ENCODE assay signal across 16 cellular contexts in genomic region chr14:99554184-99554583, GRCh38. TPM values are rescaled to one million over a fixed set of nuclear protein-coding genes. Genes with fewer than 3 reads are reported as not detected.
A peak's percentile ranks its signal among the peaks of the same experiment; 100 is the strongest.
DNase-seq lines count a peak whose midpoint lies in the region; ATAC-seq and TF ChIP-seq lines count a peak whose summit lies in the region.
"Had no signal": no experiment of that assay in that cellular context is flagged by ENCODE, and none has a peak within 500 bp of the region (broad histone marks: within the 10 kb centered on the region; RNA-seq: fewer than 3 reads in every experiment).

No MANE protein-coding gene starts in this region.

- TF ChIP-seq CTCF in left ventricle myocardium inferior (IDR thresholded peaks at IDR 0.05; ENCODE audit: borderline replicate concordance) (no peak), nephron progenitor cell (IDR thresholded peaks at IDR 0.05) (no peak), GM20000 (IDR thresholded peaks at IDR 0.05; ENCODE audit: extremely low read depth, missing control alignments) (no peak)

- H3K9me3 ChIP-seq in left ventricle myocardium inferior (replicated peaks), result no peaks in the 10 kb centered on the region

- no peaks in the 10 kb centered on the region for H3K36me3 ChIP-seq in left ventricle myocardium inferior

- peak overlapping the region; percentile 90 for H3K27ac ChIP-seq in left ventricle myocardium inferior (replicated peaks)

- in situ Hi-C loops in G401 (cut with HindIII; ENCODE audit: low sequenced_read_pairs), result no loop called here

- H3K4me1 ChIP-seq in left ventricle myocardium inferior, result peaks cover 66% of the 10 kb centered on the region

- peaks cover 3% of the 10 kb centered on the region for H3K27me3 Mint-ChIP-seq in nephron progenitor cell (ENCODE audit: low read depth, poor library complexity)
- H3K27me3 Mint-ChIP-seq: activated naive CD4-positive, alpha-beta T cell treated with anti-CD3 and anti-CD28 coated beads, Interleukin-2, amount 50 U/mL, for 24 hours had no signal

- peaks cover 42% of the 10 kb centered on the region for H3K4me1 Mint-ChIP-seq in nephron progenitor cell
- H3K4me1 Mint-ChIP-seq: activated naive CD4-positive, alpha-beta T cell treated with anti-CD3 and anti-CD28 coated beads, Interleukin-2, amount 50 U/mL, for 24 hours had no signal

- peak overlapping the region; percentile 78 for H3K27ac Mint-ChIP-seq in nephron progenitor cell

- ATAC-seq in Right ventricle myocardium inferior, result peak; percentile 79

- DNase-seq in Right ventricle myocardium inferior (ENCODE audit: missing footprints), result no peak
- no peak for DNase-seq in cardiac septum (ENCODE audit: low spot score)
- peak; percentile 54 for DNase-seq in left ventricle myocardium inferior
- DNase-seq in nephron progenitor cell, result no peak
- DNase-seq in GM20000 (ENCODE audit: low spot score), result no peak
- DNase-seq in NAMALWA (ENCODE audit: low spot score), result no peak
- DNase-seq in COLO668 (lab: John Stamatoyannopoulos, UW; ENCODE audit: unreplicated experiment), result no peak
- DNase-seq in G401 (ENCODE audit: low spot score), result no peak
- DNase-seq: ACHN; activated CD4-positive, CD25-positive, alpha-beta regulatory T cell treated with anti-CD3 and anti-CD28 coated beads, Interleukin-2, amount 50 U/mL, for 72 hours; effector memory CD4-positive, alpha-beta T cell; NCI-H1436; NCI-H524; stimulated activated CD4-positive, alpha-beta T cell treated with anti-CD3 and anti-CD28 coated beads, Interleukin-2, amount 100 ng/mL, for 24 hours; stimulated activated CD8-positive, alpha-beta memory T cell treated with anti-CD3 and anti-CD28 coated beads, Interleukin-4, amount 100 ng/mL, for 48 hours had no signal

- intact Hi-C loops in Right ventricle myocardium inferior (cut with DNase I) (loop anchor here (2.0 kb wide), 1 partner anchor 21 kb away; no protein-coding TSS in a partner anchor), cardiac septum (cut with DNase I) (no loop called here), left ventricle myocardium inferior (cut with micrococcal nuclease) (no loop called here)

- H3K36me3 Mint-ChIP-seq in nephron progenitor cell (ENCODE audit: low read depth), result peaks cover 16% of the 10 kb centered on the region
- H3K36me3 Mint-ChIP-seq: activated naive CD4-positive, alpha-beta T cell treated with anti-CD3 and anti-CD28 coated beads, Interleukin-2, amount 50 U/mL, for 24 hours had no signal

- no peak overlapping the region for H3K4me3 Mint-ChIP-seq in nephron progenitor cell
- H3K4me3 Mint-ChIP-seq: activated naive CD4-positive, alpha-beta T cell treated with anti-CD3 and anti-CD28 coated beads, Interleukin-2, amount 50 U/mL, for 24 hours had no signal

- peaks cover 7% of the 10 kb centered on the region for H3K9me3 Mint-ChIP-seq in nephron progenitor cell
- H3K9me3 Mint-ChIP-seq: activated naive CD4-positive, alpha-beta T cell treated with anti-CD3 and anti-CD28 coated beads, Interleukin-2, amount 50 U/mL, for 24 hours had no signal

- peak overlapping the region; percentile 0 for H3K4me3 ChIP-seq in left ventricle myocardium inferior

- H3K27me3 ChIP-seq in left ventricle myocardium inferior (ENCODE audit: low read depth), result no peaks in the 10 kb centered on the region

RNA-seq across cellular contexts. Expression of gene CCDC85C, which starts 49.8 kb away (rescaled TPM):
- total RNA-seq in Right ventricle myocardium inferior (53.1 TPM), cardiac septum (21.4 TPM), left ventricle myocardium inferior (41.0 TPM)
- total RNA-seq in G401 (2014; rRNA removed; shearing (Covaris generic)), result 20.4 and 25.8 TPM in 2 replicates
